Comparison of ENCODE assay signal across 8 cellular contexts in the genomic region with DNA sequence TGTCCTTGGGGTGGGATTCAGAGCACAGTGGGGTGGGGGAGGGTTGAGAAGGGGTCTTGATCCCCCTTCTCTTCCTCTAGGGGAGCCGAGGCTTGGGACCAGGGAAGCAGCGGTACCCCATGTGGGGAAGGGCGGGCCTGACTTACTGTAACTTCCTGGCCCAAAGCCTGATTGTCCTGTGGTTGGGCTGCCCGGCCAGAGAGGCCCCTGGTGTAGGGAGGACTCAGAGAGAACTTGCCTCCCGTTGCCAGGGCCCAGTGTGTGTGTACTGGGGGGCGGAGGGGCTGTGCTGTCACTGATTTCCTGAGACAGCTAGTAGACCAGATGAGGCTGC. TPM values are rescaled to one million over a fixed set of nuclear protein-coding genes. Genes with fewer than 3 reads are reported as not detected.
A peak's percentile ranks its signal among the peaks of the same experiment; 100 is the strongest.
DNase-seq lines count a peak whose midpoint lies in the region; ATAC-seq and TF ChIP-seq lines count a peak whose summit lies in the region.

No MANE protein-coding gene starts in this region.

- H3K36me3 ChIP-seq in lower lobe of right lung (no peaks in the 10 kb centered on the region), uterus (no peaks in the 10 kb centered on the region)

- peaks cover 67% of the 10 kb centered on the region for H3K4me1 ChIP-seq in lower lobe of right lung
- H3K4me1 ChIP-seq in uterus = peaks cover 9 to 29% of the 10 kb centered on the region in 2 donors

- intact Hi-C loops in lower lobe of right lung (cut with DNase I) = no loop called here
- intact Hi-C loops in uterus (cut with DNase I; ENCODE audit: low total_unique reads) = no loop called here

- no peaks in the 10 kb centered on the region for H3K27me3 ChIP-seq in lower lobe of right lung (ENCODE audit: low read depth)
- no peaks in the 10 kb centered on the region for H3K27me3 ChIP-seq in uterus

- H3K27ac ChIP-seq in caudate nucleus (ENCODE audit: low read depth, low read length) = peak overlapping the region; percentile 54
- H3K27ac ChIP-seq in lower lobe of right lung = peak overlapping the region; percentile 86
- peak overlapping the region; percentile 88 to 90 for H3K27ac ChIP-seq in uterus

- H3K4me3 ChIP-seq in lower lobe of right lung (no peak overlapping the region), uterus (no peak overlapping the region)

- ATAC-seq in lower lobe of right lung (peak; percentile 55 to 64), HG03045 (IDR thresholded peaks at IDR 0.05; ENCODE audit: unreplicated experiment) (no peak), GM18867 (IDR thresholded peaks at IDR 0.05; ENCODE audit: unreplicated experiment) (no peak)

- H3K9me3 ChIP-seq in lower lobe of right lung = no peaks in the 10 kb centered on the region
- no peaks in the 10 kb centered on the region for H3K9me3 ChIP-seq in uterus

- TF ChIP-seq POLR2A in uterus (IDR thresholded peaks at IDR 0.05) = no peak

- DNase-seq in ELF-1 (ENCODE audit: low read depth, low spot score) (peak; percentile 71), OCI-M1 (lab: John Stamatoyannopoulos, UW) (peak; percentile 17), caudate nucleus (lab: John Stamatoyannopoulos, UW) (peak in 5 of 61 donors; percentile 13 to 75 (median 45)), lower lobe of right lung (peak; percentile 81), uterus (peak; percentile 81 to 82), NCI-H2081 treated with DMSO at 0.1 percent for 48 hours (lab: John Stamatoyannopoulos, UW) (no peak)

- TF ChIP-seq CTCF in lower lobe of right lung (IDR thresholded peaks at IDR 0.05) (no peak), uterus (IDR thresholded peaks at IDR 0.05) (no peak)

RNA-seq across cellular contexts. Expression of gene SOCS3, which starts 16.8 kb away (rescaled TPM):
- total RNA-seq in lower lobe of right lung (69.5 TPM), uterus (100 to 1,000 TPM in 1 of 4 donors, 10 to 100 TPM in 3; 20.9 to 101 (median 39.5) TPM)

RNA-seq across cellular contexts. Expression of gene PGS1, which starts 35.4 kb away (rescaled TPM):
- total RNA-seq in lower lobe of right lung (90.9 TPM), uterus (10 to 100 TPM; 12.9 to 75.4 (median 63.1) TPM)

Comparison
In these comparisons a context has a peak if more than half of its experiments do, and no peak if none do; other contexts are left out.
1. ATAC-seq: peak in lower lobe of right lung (2 of 2); none in HG03045 (single experiment) and GM18867 (single experiment).
2. Peak in every context shown above with its lines, with median percentiles within 50 percentile points of each other: H3K27ac ChIP-seq.